Comparison of ENCODE assay signal across 17 cellular contexts in the genomic region with DNA sequence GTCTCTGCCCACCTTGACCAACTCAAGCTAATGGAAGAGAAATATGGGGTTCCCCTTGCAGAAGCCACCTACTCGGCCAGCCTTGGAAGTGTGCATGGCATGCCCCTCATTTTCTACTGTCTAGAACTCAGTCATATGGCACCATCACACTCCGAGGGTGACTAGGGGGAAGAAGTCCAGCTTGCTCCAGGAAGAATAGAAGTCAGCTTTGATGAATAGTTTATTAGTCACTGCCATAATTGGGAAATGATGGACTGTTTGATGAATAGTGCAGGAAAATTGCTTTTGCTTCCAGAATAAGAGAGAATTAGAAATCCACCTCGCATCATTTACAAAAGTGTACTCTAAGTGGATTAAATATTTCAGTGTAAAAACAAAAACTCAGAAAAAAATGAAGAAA.
"Had no signal": no experiment of that assay in that cellular context is flagged by ENCODE, and none has a peak within 500 bp of the region (broad histone marks: within the 10 kb centered on the region; RNA-seq: fewer than 3 reads in every experiment).

No MANE protein-coding gene starts in this region.

- H3K36me3 ChIP-seq: colonic mucosa, esophagus squamous epithelium, heart left ventricle, neutrophil, pancreas, suprapubic skin, thyroid gland had no signal

- ATAC-seq: heart left ventricle; naive thymus-derived CD4-positive, alpha-beta T cell; pancreas; right cardiac atrium had no signal

- H3K27me3 ChIP-seq: colonic mucosa, esophagus squamous epithelium, neutrophil, suprapubic skin, thyroid gland had no signal

- H3K4me1 ChIP-seq: colonic mucosa, esophagus squamous epithelium, heart left ventricle, pancreas, suprapubic skin, thyroid gland had no signal

- H3K4me3 ChIP-seq: colonic mucosa, esophagus squamous epithelium, heart left ventricle, pancreas, smooth muscle cell, suprapubic skin, thyroid gland had no signal

- H3K4me2 ChIP-seq: smooth muscle cell had no signal

- H3K27ac ChIP-seq: colonic mucosa, esophagus squamous epithelium, heart left ventricle, neutrophil, pancreas, suprapubic skin, thyroid gland had no signal

- DNase-seq: colonic mucosa; dermis blood vessel endothelial cell; endodermal cell; esophagus squamous epithelium; heart left ventricle; hippocampal formation; kidney glomerular epithelial cell; naive thymus-derived CD4-positive, alpha-beta T cell; nephron progenitor cell; pancreas; right cardiac atrium; stimulated activated CD4-positive, alpha-beta T cell treated with anti-CD3 and anti-CD28 coated beads, Interleukin-2, amount 100 ng/mL, for 48 hours; stimulated activated naive CD4-positive, alpha-beta T cell treated with Interleukin-2 at 50 U/mL for 16 hours; thyroid gland had no signal

- H3K9me3 ChIP-seq: colonic mucosa, esophagus squamous epithelium, heart left ventricle, neutrophil, pancreas, suprapubic skin, thyroid gland had no signal
